In genomic region chr1:223031690-223032601, GRCh38 we compare ENCODE assay signal across 13 cellular contexts.
DNase-seq lines count a peak whose midpoint lies in the region; ATAC-seq and TF ChIP-seq lines count a peak whose summit lies in the region.
"Had no signal": no experiment of that assay in that cellular context is flagged by ENCODE, and none has a peak within 500 bp of the region (broad histone marks: within the 10 kb centered on the region; RNA-seq: fewer than 3 reads in every experiment).

No MANE protein-coding gene starts in this region.

- peaks cover 0 to 4% of the 10 kb centered on the region in 2 experiments; a peak in 2 of 5 replicates for H3K9me3 Mint-ChIP-seq in H9
- H3K9me3 Mint-ChIP-seq: activated CD4-positive, alpha-beta memory T cell treated with anti-CD3 and anti-CD28 coated beads for 36 hours; memory B cell had no signal

- H3T11ph ChIP-seq in H9 (ENCODE audit: low read length) = no peak overlapping the region

- no CpG with 5 or more reads among the region's 11 CpGs for WGBS in H9 (ENCODE audit: extremely low coverage, insufficient read length, low lambda C conversion rate)
- WGBS in testis, 2 donors = 77 to 86% methylated on average over 6 to 11 of the region's 11 CpGs

- H3K4me3 ChIP-seq in colonic mucosa = no peak overlapping the region
- peak overlapping the region; percentile 49 for H3K4me3 ChIP-seq in iPS-18a (ENCODE audit: low read length)
- H3K4me3 ChIP-seq in testis = no peak overlapping the region

- peaks cover 5% of the 10 kb centered on the region; the same call in 1 of the 2 replicates for H3K79me2 ChIP-seq in H9 (ENCODE audit: insufficient read depth, low read length)

- peak overlapping the region; percentile 24 to 98; a peak in 4 of 5 replicates for H3K4me3 Mint-ChIP-seq in H9
- H3K4me3 Mint-ChIP-seq: activated CD4-positive, alpha-beta memory T cell treated with anti-CD3 and anti-CD28 coated beads for 36 hours; memory B cell had no signal

- no peak overlapping the region; the same call in 1 of the 2 replicates for H3K4ac ChIP-seq in H9 (ENCODE audit: low read depth, low read length)

- DNase-seq in H9 (peak; percentile 41), colonic mucosa (peak; percentile 31), testis (peak; percentile 16), kidney tubule cell (ENCODE audit: low spot score) (no peak), HUDEP-2 (lab: John Stamatoyannopoulos, UW; ENCODE audit: unreplicated experiment in 76 of 76) (no peak), DMS53 treated with DMSO at 0.1 percent for 48 hours (lab: John Stamatoyannopoulos, UW; ENCODE audit: unreplicated experiment) (no peak)
- DNase-seq: activated CD4-positive, alpha-beta memory T cell treated with anti-CD3 and anti-CD28 coated beads for 36 hours; DMS79; MV-4-11; stimulated activated CD8-positive, alpha-beta memory T cell treated with anti-CD3 and anti-CD28 coated beads, Interleukin-4, amount 100 ng/mL, for 48 hours had no signal

- H3K36me3 ChIP-seq in colonic mucosa = no peaks in the 10 kb centered on the region
- peaks cover under 1% of the 10 kb centered on the region for H3K36me3 ChIP-seq in iPS-18a (ENCODE audit: control insufficient read depth, low read depth, low read length)
- H3K36me3 ChIP-seq in testis (ENCODE audit: low read depth, missing control alignments) = no peaks in the 10 kb centered on the region

- H3K9me3 ChIP-seq in H9 (ENCODE audit: control insufficient read depth, low read depth, low read length) (no peaks in the 10 kb centered on the region), colonic mucosa (no peaks in the 10 kb centered on the region), iPS-18a (ENCODE audit: control insufficient read depth, low read depth, low read length) (no peaks in the 10 kb centered on the region), testis (no peaks in the 10 kb centered on the region)

- TF ChIP-seq CTCF in H9 (conservative IDR thresholded peaks at IDR 0.05) (no peak), colonic mucosa (IDR thresholded peaks at IDR 0.05) (no peak), testis (IDR thresholded peaks at IDR 0.05) (no peak)

- no peak overlapping the region for H2BK15ac ChIP-seq in H9 (ENCODE audit: low read depth, low read length)

- H2AK5ac ChIP-seq in H9 (ENCODE audit: insufficient read length, low read length) = peak overlapping the region; percentile 5

- peak overlapping the region; percentile 99 to 100 (median 99) for H3K27ac Mint-ChIP-seq in H9
- H3K27ac Mint-ChIP-seq: activated CD4-positive, alpha-beta memory T cell treated with anti-CD3 and anti-CD28 coated beads for 36 hours; memory B cell had no signal

- H3K27me3 ChIP-seq in H9 (ENCODE audit: insufficient read depth, low read length) (no peaks in the 10 kb centered on the region), colonic mucosa (no peaks in the 10 kb centered on the region), iPS-18a (ENCODE audit: control insufficient read depth, insufficient read depth, low read length) (no peaks in the 10 kb centered on the region), testis (no peaks in the 10 kb centered on the region)

- H4K8ac ChIP-seq in H9 (replicated peaks; ENCODE audit: insufficient read length, low read depth, low read length) = no peak overlapping the region

- H4K5ac ChIP-seq in H9 (ENCODE audit: insufficient read length, low read depth, low read length) = no peak overlapping the region

- peak overlapping the region; percentile 85 for H3K4me2 ChIP-seq in H9 (ENCODE audit: insufficient read depth, insufficient read length, low read length)

- peaks cover 17% of the 10 kb centered on the region for H3K4me1 ChIP-seq in H9 (ENCODE audit: insufficient read depth, low read length)
- no peaks in the 10 kb centered on the region for H3K4me1 ChIP-seq in colonic mucosa
- H3K4me1 ChIP-seq in iPS-18a (ENCODE audit: control insufficient read depth, low read depth, low read length) = peaks cover 28% of the 10 kb centered on the region
- H3K4me1 ChIP-seq in testis = no peaks in the 10 kb centered on the region

- H2BK20ac ChIP-seq in H9 (ENCODE audit: low read depth, low read length, poor library complexity, severe bottlenecking) = no peak overlapping the region

- H4K20me1 ChIP-seq in H9 (ENCODE audit: control insufficient read depth, insufficient read depth, insufficient read length) = no peaks in the 10 kb centered on the region

- no peak overlapping the region for H2AFZ ChIP-seq in H9 (ENCODE audit: low read length)

- H2BK5ac ChIP-seq in H9 (ENCODE audit: insufficient read length, low read length) = no peak overlapping the region

- H3K18ac ChIP-seq in H9 (ENCODE audit: insufficient read length, low read depth, low read length) = peak overlapping the region; percentile 22

- H3K27me3 Mint-ChIP-seq in H9 (ENCODE audit: low read depth) = no peaks in the 10 kb centered on the region
- H3K27me3 Mint-ChIP-seq: activated CD4-positive, alpha-beta memory T cell treated with anti-CD3 and anti-CD28 coated beads for 36 hours had no signal

- no peak overlapping the region for H3K14ac ChIP-seq in H9 (ENCODE audit: insufficient read depth, low read length)

- H3K36me3 Mint-ChIP-seq in H9 (ENCODE audit: insufficient read depth in 1 of 3, low read depth in 3 of 3) = peaks cover 0 to 29% (median 11%) of the 10 kb centered on the region in 3 experiments; a peak in 5 of 7 replicates
- H3K36me3 Mint-ChIP-seq: activated CD4-positive, alpha-beta memory T cell treated with anti-CD3 and anti-CD28 coated beads for 36 hours; memory B cell had no signal

- no peak overlapping the region for H3K23ac ChIP-seq in H9 (ENCODE audit: insufficient read length, low read depth, low read length)

- peaks cover 3% of the 10 kb centered on the region for H3K79me1 ChIP-seq in H9 (ENCODE audit: insufficient read depth, low read depth, low read length, poor library complexity, severe bottlenecking)

- H3K56ac ChIP-seq in H9 (ENCODE audit: insufficient read length, low read depth, low read length) = no peak overlapping the region

- H3K23me2 ChIP-seq in H9 (ENCODE audit: insufficient read length, low read depth, low read length, poor library complexity, severe bottlenecking) = peaks cover 8% of the 10 kb centered on the region

- no peak for ATAC-seq in GM19395 (IDR thresholded peaks at IDR 0.05; ENCODE audit: unreplicated experiment)

- intact Hi-C loops in colonic mucosa (cut with DNase I) = no loop called here
- intact Hi-C loops in testis (cut with DNase I; ENCODE audit: low total_unique reads) = no loop called here

- H3K4me1 Mint-ChIP-seq in H9 = peaks cover 67 to 70% of the 10 kb centered on the region in 2 experiments
- H3K4me1 Mint-ChIP-seq: memory B cell had no signal

- H3K27ac ChIP-seq in H9 (ENCODE audit: insufficient read length, low read depth, low read length) (peak overlapping the region; percentile 93), colonic mucosa (no peak overlapping the region), iPS-18a (ENCODE audit: low read length) (peak overlapping the region; percentile 93), testis (no peak overlapping the region)

- H4K91ac ChIP-seq in H9 (ENCODE audit: insufficient read length, low read depth, low read length) = no peak overlapping the region

- TF ChIP-seq POLR2A in testis (IDR thresholded peaks at IDR 0.05) = no peak

- H2BK12ac ChIP-seq in H9 (ENCODE audit: insufficient read length, low read depth, low read length) = peak overlapping the region; percentile 47

- H2BK120ac ChIP-seq in H9 (ENCODE audit: low read depth, low read length, poor library complexity, severe bottlenecking) = no peak overlapping the region

- H3K9ac ChIP-seq in H9 (ENCODE audit: extremely low read depth, insufficient read length, low read length) = no peak overlapping the region
- H3K9ac ChIP-seq in colonic mucosa (ENCODE audit: low read depth in 2 of 2, low read length in 2 of 2) = no peak overlapping the region
- peak overlapping the region; percentile 69 for H3K9ac ChIP-seq in iPS-18a (ENCODE audit: low read length)

Comparison
In these comparisons a context has a peak if more than half of its experiments do, and no peak if none do; other contexts are left out.
1. DNase-seq: peak in H9 (single experiment), colonic mucosa (single experiment) and testis (single experiment); none in kidney tubule cell (single experiment), HUDEP-2 (0 of 76) and DMS53 treated with DMSO at 0.1 percent for 48 hours (single experiment).
2. H3K27ac ChIP-seq: peak in H9 (single experiment) and iPS-18a (single experiment); none in colonic mucosa (single experiment) and testis (0 of 2).